18 cellular contexts compared by ENCODE assay signal in the genomic region with DNA sequence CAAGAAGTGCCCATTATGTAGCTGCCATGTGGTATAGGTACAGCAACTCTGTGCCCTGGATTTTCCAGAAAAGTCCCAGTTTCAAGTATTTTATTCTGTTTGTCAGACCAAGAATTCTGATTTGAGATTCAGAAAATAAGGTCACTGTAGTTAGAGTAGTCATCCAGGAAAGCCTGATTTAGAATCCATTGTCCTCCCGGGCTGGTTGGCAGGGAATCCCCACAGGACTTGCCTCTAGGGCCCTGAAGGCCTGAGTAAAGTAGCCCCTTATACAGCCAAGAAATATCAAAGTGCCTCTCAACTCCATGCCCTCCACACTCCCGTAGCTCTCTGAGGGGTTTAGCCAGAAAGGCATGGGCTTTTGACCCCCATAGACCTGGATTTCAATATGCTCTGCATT. TPM values are rescaled to one million over a fixed set of nuclear protein-coding genes. Genes with fewer than 3 reads are reported as not detected.
DNase-seq lines count a peak whose midpoint lies in the region; ATAC-seq and TF ChIP-seq lines count a peak whose summit lies in the region.
"Had no signal": no experiment of that assay in that cellular context is flagged by ENCODE, and none has a peak within 500 bp of the region (broad histone marks: within the 10 kb centered on the region; RNA-seq: fewer than 3 reads in every experiment).

No MANE protein-coding gene starts in this region.

- H3K27me3 Mint-ChIP-seq in activated T-helper 17 cell treated with anti-CD3 and anti-CD28 coated beads, Interleukin-2, amount 50 U/mL, for 72 hours = no peaks in the 10 kb centered on the region
- peaks cover 9 to 23% (median 14%) of the 10 kb centered on the region in 3 donors for H3K27me3 Mint-ChIP-seq in immature natural killer cell (ENCODE audit: low read depth in 3 of 3)
- no peaks in the 10 kb centered on the region for H3K27me3 Mint-ChIP-seq in chondrocyte (ENCODE audit: low read depth)

- peak overlapping the region; percentile 13 for H3K4me3 Mint-ChIP-seq in activated T-helper 17 cell treated with anti-CD3 and anti-CD28 coated beads, Interleukin-2, amount 50 U/mL, for 72 hours
- H3K4me3 Mint-ChIP-seq in immature natural killer cell (peak overlapping the region in 1 of 5 donors; percentile 28), chondrocyte (ENCODE audit: unreplicated experiment) (no peak overlapping the region)
- H3K4me3 Mint-ChIP-seq: activated T-cell treated with anti-CD3 and anti-CD28 coated beads, Interleukin-2, amount 50 U/mL, for 72 hours; naive thymus-derived CD4-positive, alpha-beta T cell; stimulated activated naive B cell treated with anti-CD40 and anti-IgM and Interleukin-4, amounts not matched to agents 10 μg/mL and 1 μg/mL and 100 μg/mL, for 72 hours had no signal

- no peak overlapping the region for H3K4me3 ChIP-seq in left ventricle myocardium inferior
- no peak overlapping the region for H3K4me3 ChIP-seq in right atrium auricular region
- no peak overlapping the region for H3K4me3 ChIP-seq in upper lobe of right lung
- H3K4me3 ChIP-seq in Peyer's patch = no peak overlapping the region
- H3K4me3 ChIP-seq: GM12878, suprapubic skin had no signal

- H3K27ac ChIP-seq in left ventricle myocardium inferior (replicated peaks) (peak overlapping the region; percentile 16), right atrium auricular region (no peak overlapping the region), upper lobe of right lung (peak overlapping the region; percentile 8), Peyer's patch (no peak overlapping the region)
- H3K27ac ChIP-seq: epithelial cell of prostate, suprapubic skin had no signal

- no peaks in the 10 kb centered on the region for H3K27me3 ChIP-seq in left ventricle myocardium inferior (ENCODE audit: low read depth)
- no peaks in the 10 kb centered on the region for H3K27me3 ChIP-seq in right atrium auricular region
- H3K27me3 ChIP-seq in upper lobe of right lung = no peaks in the 10 kb centered on the region
- no peaks in the 10 kb centered on the region for H3K27me3 ChIP-seq in Peyer's patch
- H3K27me3 ChIP-seq: suprapubic skin had no signal

- intact Hi-C loops in left ventricle myocardium inferior (cut with micrococcal nuclease) = no loop called here
- intact Hi-C loops in upper lobe of right lung (cut with DNase I) = no loop called here

- H3K27ac Mint-ChIP-seq in activated T-helper 17 cell treated with anti-CD3 and anti-CD28 coated beads, Interleukin-2, amount 50 U/mL, for 72 hours = peak overlapping the region; percentile 25
- peak overlapping the region; percentile 61 to 93 (median 84) for H3K27ac Mint-ChIP-seq in immature natural killer cell
- H3K27ac Mint-ChIP-seq in chondrocyte (ENCODE audit: unreplicated experiment) = no peak overlapping the region
- H3K27ac Mint-ChIP-seq: activated T-cell treated with anti-CD3 and anti-CD28 coated beads, Interleukin-2, amount 50 U/mL, for 72 hours had no signal

- peaks cover 10% of the 10 kb centered on the region for H3K4me1 Mint-ChIP-seq in activated T-helper 17 cell treated with anti-CD3 and anti-CD28 coated beads, Interleukin-2, amount 50 U/mL, for 72 hours
- peaks cover 24 to 37% of the 10 kb centered on the region in 2 donors for H3K4me1 Mint-ChIP-seq in immature natural killer cell
- H3K4me1 Mint-ChIP-seq in chondrocyte (ENCODE audit: low read depth) = no peaks in the 10 kb centered on the region

- ATAC-seq in activated T-helper 17 cell treated with anti-CD3 and anti-CD28 coated beads, Interleukin-2, amount 50 U/mL, for 72 hours (replicated peaks) = no peak
- ATAC-seq in upper lobe of right lung = no peak
- no peak for ATAC-seq in GM18861 (IDR thresholded peaks at IDR 0.05; ENCODE audit: unreplicated experiment)

- DNase-seq in left ventricle myocardium inferior = no peak
- DNase-seq in right atrium auricular region (ENCODE audit: low spot score) = no peak
- no peak for DNase-seq in immature natural killer cell
- DNase-seq in upper lobe of right lung = no peak
- DNase-seq in chondrocyte (ENCODE audit: low spot score) = no peak
- DNase-seq in Peyer's patch = no peak
- DNase-seq: cerebellar nuclear complex, NCI-H1694 treated with DMSO at 0.1 percent for 48 hours, NCI-H2171, NCI-H82 had no signal

- no peak for TF ChIP-seq POLR2A in Peyer's patch (IDR thresholded peaks at IDR 0.05)

- H3K36me3 Mint-ChIP-seq in activated T-helper 17 cell treated with anti-CD3 and anti-CD28 coated beads, Interleukin-2, amount 50 U/mL, for 72 hours (ENCODE audit: low read depth) = no peaks in the 10 kb centered on the region
- no peaks in the 10 kb centered on the region for H3K36me3 Mint-ChIP-seq in immature natural killer cell
- H3K36me3 Mint-ChIP-seq in chondrocyte (ENCODE audit: low read depth) = no peaks in the 10 kb centered on the region
- H3K36me3 Mint-ChIP-seq: naive thymus-derived CD4-positive, alpha-beta T cell; stimulated activated naive B cell treated with anti-CD40 and anti-IgM and Interleukin-4, amounts not matched to agents 10 μg/mL and 1 μg/mL and 100 μg/mL, for 72 hours had no signal

- H3K36me3 ChIP-seq in left ventricle myocardium inferior = no peaks in the 10 kb centered on the region
- H3K36me3 ChIP-seq in right atrium auricular region = no peaks in the 10 kb centered on the region
- no peaks in the 10 kb centered on the region for H3K36me3 ChIP-seq in upper lobe of right lung
- no peaks in the 10 kb centered on the region for H3K36me3 ChIP-seq in Peyer's patch
- H3K36me3 ChIP-seq: suprapubic skin had no signal

- no peaks in the 10 kb centered on the region for H3K9me3 Mint-ChIP-seq in activated T-helper 17 cell treated with anti-CD3 and anti-CD28 coated beads, Interleukin-2, amount 50 U/mL, for 72 hours
- H3K9me3 Mint-ChIP-seq in immature natural killer cell (no peaks in the 10 kb centered on the region), chondrocyte (ENCODE audit: low read depth) (peaks cover 2% of the 10 kb centered on the region)
- H3K9me3 Mint-ChIP-seq: activated T-cell treated with anti-CD3 and anti-CD28 coated beads, Interleukin-2, amount 50 U/mL, for 72 hours; stimulated activated naive B cell treated with anti-CD40 and anti-IgM and Interleukin-4, amounts not matched to agents 10 μg/mL and 1 μg/mL and 100 μg/mL, for 72 hours had no signal

- TF ChIP-seq CTCF in left ventricle myocardium inferior (IDR thresholded peaks at IDR 0.05; ENCODE audit: borderline replicate concordance) (no peak), right atrium auricular region (IDR thresholded peaks at IDR 0.05) (no peak), upper lobe of right lung (IDR thresholded peaks at IDR 0.05) (no peak), chondrocyte (IDR thresholded peaks at IDR 0.05) (no peak), Peyer's patch (IDR thresholded peaks at IDR 0.05) (no peak)

- peaks cover 18% of the 10 kb centered on the region for H3K4me1 ChIP-seq in left ventricle myocardium inferior
- H3K4me1 ChIP-seq in right atrium auricular region = peaks cover 0 to 3% of the 10 kb centered on the region in 2 donors
- peaks cover 3% of the 10 kb centered on the region for H3K4me1 ChIP-seq in upper lobe of right lung
- H3K4me1 ChIP-seq in Peyer's patch = no peaks in the 10 kb centered on the region
- H3K4me1 ChIP-seq: suprapubic skin had no signal

- H3K9me3 ChIP-seq in left ventricle myocardium inferior (replicated peaks) (no peaks in the 10 kb centered on the region), right atrium auricular region (no peaks in the 10 kb centered on the region), upper lobe of right lung (no peaks in the 10 kb centered on the region), Peyer's patch (no peaks in the 10 kb centered on the region)
- H3K9me3 ChIP-seq: suprapubic skin had no signal

RNA-seq across cellular contexts. Expression of a gene that starts 36.3 kb away (rescaled TPM):
- total RNA-seq in left ventricle myocardium inferior (2.6 TPM), right atrium auricular region (1 to 10 TPM; 1.5 to 3.0 TPM), upper lobe of right lung (9.2 TPM), chondrocyte (8.5 to 14.4 TPM (median 14.1 TPM) in 3 replicates), Peyer's patch (1 to 10 TPM in 3 of 4 donors, under 1 TPM in 1; 0.18 to 1.7 (median 1.4) TPM)
- total RNA-seq in activated T-helper 17 cell treated with anti-CD3 and anti-CD28 coated beads, Interleukin-2, amount 50 U/mL, for 72 hours = 1 to 10 TPM in 1 of 2 donors, under 1 TPM in 1; 0.45 to 1.0 TPM
- polyA plus RNA-seq in immature natural killer cell = under 1 TPM; 0.10 to 0.19 (median 0.16) TPM
- polyA plus RNA-seq: naive thymus-derived CD4-positive, alpha-beta T cell had no signal

Comparison
In these comparisons a context has a peak if more than half of its experiments do, and no peak if none do; other contexts are left out.
1. H3K27ac ChIP-seq: peak in left ventricle myocardium inferior (single experiment) and upper lobe of right lung (single experiment); none in right atrium auricular region (0 of 2) and Peyer's patch (0 of 4).